17 cellular contexts compared by ENCODE assay signal in the genomic region with DNA sequence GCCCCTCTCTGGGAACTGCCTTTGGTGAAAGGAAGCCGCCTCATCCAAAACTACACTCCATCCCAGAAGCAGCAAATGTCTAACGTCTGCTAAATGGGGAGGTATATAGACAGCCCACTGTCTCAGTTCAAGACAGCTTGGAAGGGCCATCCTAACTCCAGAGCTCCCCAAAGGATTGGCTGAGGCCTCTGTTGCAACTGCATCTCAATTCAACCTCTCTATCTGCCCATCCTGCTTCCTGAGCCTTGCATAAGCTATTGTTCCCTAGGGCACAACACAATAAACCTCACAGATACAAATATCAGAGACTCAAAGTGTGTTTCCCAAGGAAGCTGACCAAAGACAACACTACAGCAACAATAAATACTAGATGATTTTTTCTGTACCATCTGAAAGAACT.
A peak's percentile ranks its signal among the peaks of the same experiment; 100 is the strongest.
DNase-seq lines count a peak whose midpoint lies in the region; ATAC-seq and TF ChIP-seq lines count a peak whose summit lies in the region.
"Had no signal": no experiment of that assay in that cellular context is flagged by ENCODE, and none has a peak within 500 bp of the region (broad histone marks: within the 10 kb centered on the region; RNA-seq: fewer than 3 reads in every experiment).

No MANE protein-coding gene starts in this region.

- TF ChIP-seq CTCF in GM23338 (conservative IDR thresholded peaks at IDR 0.05; ENCODE audit: low read depth in 2 of 2): no peak
- TF ChIP-seq CTCF in fibroblast of mammary gland (conservative IDR thresholded peaks at IDR 0.05; ENCODE audit: control insufficient read depth, insufficient read depth, low read depth, low read length): no peak
- no peak for TF ChIP-seq CTCF in omental fat pad (IDR thresholded peaks at IDR 0.05)

- no peak overlapping the region for H3K27ac ChIP-seq in GM23338 (ENCODE audit: low read depth)
- H3K27ac ChIP-seq: C4-2B had no signal

- no peaks in the 10 kb centered on the region for H3K27me3 Mint-ChIP-seq in GM23338 (ENCODE audit: insufficient read depth, low read depth, poor library complexity)
- H3K27me3 Mint-ChIP-seq: CD4-positive, alpha-beta memory T cell had no signal

- no peak for DNase-seq in GM23338 (ENCODE audit: low spot score)
- DNase-seq in NT2/D1 (ENCODE audit: low read depth, low spot score): peak; percentile 25
- DNase-seq in fibroblast of mammary gland (ENCODE audit: low read depth): peak; percentile 8
- DNase-seq in sciatic nerve (ENCODE audit: low spot score): no peak
- DNase-seq in omental fat pad (ENCODE audit: low spot score): no peak
- no peak for DNase-seq in A172 (ENCODE audit: low spot score)
- DNase-seq: AML-193; CD4-positive, alpha-beta memory T cell; DMS153; DMS79 treated with DMSO at 0.1 percent for 48 hours; GF-D8; GOT3; H7; IMR-90 had no signal

- H3K9ac ChIP-seq in NT2/D1 (ENCODE audit: insufficient read length, low read depth): no peak overlapping the region

- H3K4me3 ChIP-seq in GM23338 (no peak overlapping the region), NT2/D1 (ENCODE audit: insufficient read length, low read depth) (no peak overlapping the region), fibroblast of mammary gland (ENCODE audit: control insufficient read depth, low read depth, low read length) (no peak overlapping the region)
- H3K4me3 ChIP-seq: K562 had no signal

- H3K4me1 ChIP-seq in GM23338 (ENCODE audit: insufficient read depth) (peaks cover 8% of the 10 kb centered on the region), NT2/D1 (ENCODE audit: insufficient read depth, insufficient read length) (no peaks in the 10 kb centered on the region)

- no peaks in the 10 kb centered on the region for H3K27me3 ChIP-seq in GM23338 (ENCODE audit: insufficient read depth)
- no peaks in the 10 kb centered on the region for H3K27me3 ChIP-seq in NT2/D1 (ENCODE audit: insufficient read depth, insufficient read length)

- H4K20me1 ChIP-seq in GM23338 (replicated peaks; ENCODE audit: insufficient read depth): no peaks in the 10 kb centered on the region

- peak; percentile 53 for ATAC-seq in GM23338
- peak; percentile 84 for ATAC-seq in sciatic nerve
- ATAC-seq in GM19324 (IDR thresholded peaks at IDR 0.05; ENCODE audit: low FRiP score, unreplicated experiment): no peak
- ATAC-seq in omental fat pad (ENCODE audit: low FRiP score): no peak
- ATAC-seq: K562 had no signal

- no peaks in the 10 kb centered on the region for H3F3A ChIP-seq in GM23338 (replicated peaks; ENCODE audit: low read depth)

- no peaks in the 10 kb centered on the region for H3K79me2 ChIP-seq in GM23338 (replicated peaks; ENCODE audit: insufficient read depth)

- intact Hi-C loops in sciatic nerve (cut with DNase I): no loop called here

- H3K9me3 Mint-ChIP-seq in GM23338: no peaks in the 10 kb centered on the region; the same call in 2 of the 3 replicates

- H3K4me3 Mint-ChIP-seq in GM23338: no peak overlapping the region
- H3K4me3 Mint-ChIP-seq: CD4-positive, alpha-beta memory T cell had no signal

- H3K9me3 ChIP-seq in NT2/D1 (ENCODE audit: insufficient read depth, low read length): no peaks in the 10 kb centered on the region

- H3K4me2 ChIP-seq in GM23338: no peak overlapping the region

- H2AFZ ChIP-seq in GM23338: no peak overlapping the region

- no peaks in the 10 kb centered on the region for H3K36me3 Mint-ChIP-seq in GM23338 (ENCODE audit: low read depth)
- H3K36me3 Mint-ChIP-seq: CD4-positive, alpha-beta memory T cell had no signal

- H3K36me3 ChIP-seq in GM23338 (ENCODE audit: insufficient read depth) (no peaks in the 10 kb centered on the region), NT2/D1 (ENCODE audit: insufficient read depth, insufficient read length, low read length) (no peaks in the 10 kb centered on the region)

- H3K4me1 Mint-ChIP-seq in GM23338: peaks cover 24% of the 10 kb centered on the region
- H3K4me1 Mint-ChIP-seq: CD4-positive, alpha-beta memory T cell had no signal

- no peaks in the 10 kb centered on the region for H3K9me2 ChIP-seq in GM23338 (ENCODE audit: insufficient read depth)

- H3K27ac Mint-ChIP-seq in GM23338: no peak overlapping the region
- H3K27ac Mint-ChIP-seq: CD4-positive, alpha-beta memory T cell had no signal

TF ChIP-seq in GM23338, 12 proteins besides CTCF, POLR2A, EP300 and RAD21:
- TF ChIP-seq ZNF114 (CRISPR knock-in tag; IDR thresholded peaks at IDR 0.05): no peak
- no peak for TF ChIP-seq JUNB (IDR thresholded peaks at IDR 0.05; ENCODE audit: unreplicated experiment)
- no peak for TF ChIP-seq NANOG (IDR thresholded peaks at IDR 0.05; ENCODE audit: borderline replicate concordance)
- TF ChIP-seq, protein P1, sequence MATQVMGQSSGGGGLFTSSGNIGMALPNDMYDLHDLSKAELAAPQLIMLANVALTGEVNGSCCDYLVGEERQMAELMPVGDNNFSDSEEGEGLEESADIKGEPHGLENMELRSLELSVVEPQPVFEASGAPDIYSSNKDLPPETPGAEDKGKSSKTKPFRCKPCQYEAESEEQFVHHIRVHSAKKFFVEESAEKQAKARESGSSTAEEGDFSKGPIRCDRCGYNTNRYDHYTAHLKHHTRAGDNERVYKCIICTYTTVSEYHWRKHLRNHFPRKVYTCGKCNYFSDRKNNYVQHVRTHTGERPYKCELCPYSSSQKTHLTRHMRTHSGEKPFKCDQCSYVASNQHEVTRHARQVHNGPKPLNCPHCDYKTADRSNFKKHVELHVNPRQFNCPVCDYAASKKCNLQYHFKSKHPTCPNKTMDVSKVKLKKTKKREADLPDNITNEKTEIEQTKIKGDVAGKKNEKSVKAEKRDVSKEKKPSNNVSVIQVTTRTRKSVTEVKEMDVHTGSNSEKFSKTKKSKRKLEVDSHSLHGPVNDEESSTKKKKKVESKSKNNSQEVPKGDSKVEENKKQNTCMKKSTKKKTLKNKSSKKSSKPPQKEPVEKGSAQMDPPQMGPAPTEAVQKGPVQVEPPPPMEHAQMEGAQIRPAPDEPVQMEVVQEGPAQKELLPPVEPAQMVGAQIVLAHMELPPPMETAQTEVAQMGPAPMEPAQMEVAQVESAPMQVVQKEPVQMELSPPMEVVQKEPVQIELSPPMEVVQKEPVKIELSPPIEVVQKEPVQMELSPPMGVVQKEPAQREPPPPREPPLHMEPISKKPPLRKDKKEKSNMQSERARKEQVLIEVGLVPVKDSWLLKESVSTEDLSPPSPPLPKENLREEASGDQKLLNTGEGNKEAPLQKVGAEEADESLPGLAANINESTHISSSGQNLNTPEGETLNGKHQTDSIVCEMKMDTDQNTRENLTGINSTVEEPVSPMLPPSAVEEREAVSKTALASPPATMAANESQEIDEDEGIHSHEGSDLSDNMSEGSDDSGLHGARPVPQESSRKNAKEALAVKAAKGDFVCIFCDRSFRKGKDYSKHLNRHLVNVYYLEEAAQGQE (IDR thresholded peaks at IDR 0.05; ENCODE audit: unreplicated experiment): no peak
- no peak for TF ChIP-seq ZNF331 (CRISPR knock-in tag; IDR thresholded peaks at IDR 0.05; ENCODE audit: low read depth)
- no peak for TF ChIP-seq POLR2AphosphoS5 (IDR thresholded peaks at IDR 0.05; ENCODE audit: low read depth)
- TF ChIP-seq STAT1 (IDR thresholded peaks at IDR 0.05; ENCODE audit: unreplicated experiment): no peak
- no peak for TF ChIP-seq EZH2phosphoT487 (IDR thresholded peaks at IDR 0.05; ENCODE audit: unreplicated experiment)

Comparison
In these comparisons a context has a peak if more than half of its experiments do, and no peak if none do; other contexts are left out.
1. ATAC-seq: peak in GM23338 (single experiment) and sciatic nerve (single experiment); none in GM19324 (single experiment) and omental fat pad (single experiment).
2. DNase-seq: peak in NT2/D1 (single experiment) and fibroblast of mammary gland (single experiment); none in GM23338 (single experiment), sciatic nerve (single experiment), omental fat pad (single experiment) and A172 (single experiment).